Comparison of ENCODE assay signal across 18 cellular contexts in the genomic region with DNA sequence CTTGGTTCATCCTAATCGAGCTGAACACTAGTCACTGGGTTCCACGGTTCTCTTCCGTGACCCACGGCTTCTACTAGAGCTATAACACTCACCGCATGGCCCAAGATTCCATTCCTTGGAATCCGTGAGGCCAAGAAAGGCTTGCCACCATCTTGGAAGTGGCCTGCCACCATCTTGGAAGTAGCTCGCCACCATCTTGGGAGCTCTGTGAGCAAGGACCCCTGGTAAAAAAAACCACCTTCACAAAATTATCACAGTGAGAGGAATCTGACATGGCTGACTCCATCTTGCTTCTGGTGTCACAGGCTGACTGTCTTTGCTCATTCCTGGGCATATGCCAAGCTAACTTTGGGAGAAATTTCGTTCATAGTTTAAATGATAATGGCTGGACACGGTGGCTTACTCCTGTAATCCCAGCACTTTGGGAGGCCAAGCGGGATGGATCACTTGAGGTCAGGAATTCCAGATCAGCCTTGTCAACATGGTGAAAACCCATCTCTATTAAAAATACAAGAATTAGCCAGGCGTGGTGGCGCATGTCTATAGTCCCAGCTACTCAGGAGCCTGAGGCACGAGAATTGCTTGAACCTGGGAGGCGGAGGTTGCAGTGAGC. TPM values are rescaled to one million over a fixed set of nuclear protein-coding genes. Genes with fewer than 3 reads are reported as not detected.
DNase-seq lines count a peak whose midpoint lies in the region; ATAC-seq and TF ChIP-seq lines count a peak whose summit lies in the region.
"Had no signal": no experiment of that assay in that cellular context is flagged by ENCODE, and none has a peak within 500 bp of the region (broad histone marks: within the 10 kb centered on the region; RNA-seq: fewer than 3 reads in every experiment).

No MANE protein-coding gene starts in this region.

- DNase-seq in activated T-cell treated with anti-CD3 and anti-CD28 coated beads, Interleukin-2, amount 50 U/mL, for 24 hours: no peak
- no peak for DNase-seq in activated T-cell treated with anti-CD3 and anti-CD28 coated beads, Interleukin-2, amount 50 U/mL, for 48 hours
- DNase-seq in kidney tubule cell (ENCODE audit: low spot score) (peak; percentile 85), WERI-Rb-1 (no peak)
- DNase-seq in stimulated activated effector memory CD8-positive, alpha-beta T cell treated with anti-CD3 and anti-CD28 coated beads, Interleukin-12 subunit alpha, Interleukin-12 subunit beta, amount 100 ng/mL, for 72 hours (ENCODE audit: low spot score in 2 of 2): no peak
- DNase-seq in activated T-helper 1 cell treated with anti-CD3 and anti-CD28 coated beads, Interleukin-12 subunit alpha, Interleukin-12 subunit beta, Interleukin-2, Interleukin-4 antibody, amounts not matched to agents 30 ng/mL and 10 ng/mL and 1 ng/mL, durations not matched to agents 14 hours and 24 hours and 36 hours (ENCODE audit: low spot score): no peak
- DNase-seq: 8988T; CD8-positive, alpha-beta memory T cell; DMS 273 treated with DMSO at 0.1 percent for 48 hours; NCI-H226; NCI-H526 treated with DMSO at 0.1 percent for 48 hours; NK-92 treated with Interleukin-12 subunit alpha and Interleukin-12 subunit beta, amount 100 ng/mL, for 24 hours; PC-9 had no signal

- H3K36me3 ChIP-seq in WERI-Rb-1: no peaks in the 10 kb centered on the region
- H3K36me3 ChIP-seq: BLaER1 had no signal

- no peaks in the 10 kb centered on the region for H3K9me3 Mint-ChIP-seq in activated T-cell treated with anti-CD3 and anti-CD28 coated beads, Interleukin-2, amount 50 U/mL, for 24 hours
- H3K9me3 Mint-ChIP-seq in activated T-helper 17 cell treated with anti-CD3 and anti-CD28 coated beads, Interleukin-2, amount 50 U/mL, for 72 hours: peaks cover 3% of the 10 kb centered on the region
- no peaks in the 10 kb centered on the region for H3K9me3 Mint-ChIP-seq in stimulated activated effector memory CD8-positive, alpha-beta T cell treated with anti-CD3 and anti-CD28 coated beads, Interleukin-12 subunit alpha, Interleukin-12 subunit beta, amount 100 ng/mL, for 72 hours
- no peaks in the 10 kb centered on the region for H3K9me3 Mint-ChIP-seq in activated T-helper 1 cell treated with anti-CD3 and anti-CD28 coated beads, Interleukin-12 subunit alpha, Interleukin-12 subunit beta, Interleukin-2, Interleukin-4 antibody, amounts not matched to agents 30 ng/mL and 10 ng/mL and 1 ng/mL, durations not matched to agents 14 hours and 24 hours and 36 hours
- H3K9me3 Mint-ChIP-seq: CD8-positive, alpha-beta memory T cell; IgD-negative memory B cell had no signal

- H3K27me3 ChIP-seq in WERI-Rb-1 (ENCODE audit: insufficient read depth, low read depth, severe bottlenecking): no peaks in the 10 kb centered on the region
- H3K27me3 ChIP-seq: BLaER1 had no signal

- ATAC-seq in activated T-helper 17 cell treated with anti-CD3 and anti-CD28 coated beads, Interleukin-2, amount 50 U/mL, for 72 hours (replicated peaks): no peak
- no peak for ATAC-seq in stimulated activated effector memory CD8-positive, alpha-beta T cell treated with anti-CD3 and anti-CD28 coated beads, Interleukin-12 subunit alpha, Interleukin-12 subunit beta, amount 100 ng/mL, for 72 hours
- ATAC-seq in HG03432 (IDR thresholded peaks at IDR 0.05; ENCODE audit: unreplicated experiment): no peak

- peaks cover 4% of the 10 kb centered on the region for H3K27me3 Mint-ChIP-seq in activated T-cell treated with anti-CD3 and anti-CD28 coated beads, Interleukin-2, amount 50 U/mL, for 24 hours
- no peaks in the 10 kb centered on the region for H3K27me3 Mint-ChIP-seq in activated T-helper 17 cell treated with anti-CD3 and anti-CD28 coated beads, Interleukin-2, amount 50 U/mL, for 72 hours
- H3K27me3 Mint-ChIP-seq in activated T-helper 1 cell treated with anti-CD3 and anti-CD28 coated beads, Interleukin-12 subunit alpha, Interleukin-12 subunit beta, Interleukin-2, Interleukin-4 antibody, amounts not matched to agents 30 ng/mL and 10 ng/mL and 1 ng/mL, durations not matched to agents 14 hours and 24 hours and 36 hours (ENCODE audit: insufficient read depth): no peaks in the 10 kb centered on the region
- H3K27me3 Mint-ChIP-seq: CD8-positive, alpha-beta memory T cell had no signal

- H3K9me3 ChIP-seq in WERI-Rb-1 (ENCODE audit: severe bottlenecking): no peaks in the 10 kb centered on the region

- no peak overlapping the region for H3K4me3 ChIP-seq in WERI-Rb-1 (ENCODE audit: low read depth, low read length)
- H3K4me3 ChIP-seq: BLaER1, PC-9 had no signal

- intact Hi-C loops in activated T-helper 1 cell treated with anti-CD3 and anti-CD28 coated beads, Interleukin-12 subunit alpha, Interleukin-12 subunit beta, Interleukin-2, Interleukin-4 antibody, amounts not matched to agents 30 ng/mL and 10 ng/mL and 1 ng/mL, durations not matched to agents 14 hours and 24 hours and 36 hours (cut with micrococcal nuclease): loop anchor here (2.0 kb wide), 1 partner anchor 223 kb away; no protein-coding TSS in a partner anchor

- TF ChIP-seq CTCF in WERI-Rb-1 (IDR thresholded peaks at IDR 0.05; ENCODE audit: low read depth, low read length): no peak

- no peak overlapping the region for H3K27ac ChIP-seq in WERI-Rb-1
- H3K27ac ChIP-seq: BLaER1, PC-9 had no signal

- H3K4me1 Mint-ChIP-seq in activated T-cell treated with anti-CD3 and anti-CD28 coated beads, Interleukin-2, amount 50 U/mL, for 24 hours (ENCODE audit: low read depth): peaks cover 27% of the 10 kb centered on the region
- peaks cover 14% of the 10 kb centered on the region for H3K4me1 Mint-ChIP-seq in activated T-helper 17 cell treated with anti-CD3 and anti-CD28 coated beads, Interleukin-2, amount 50 U/mL, for 72 hours
- H3K4me1 Mint-ChIP-seq in stimulated activated effector memory CD8-positive, alpha-beta T cell treated with anti-CD3 and anti-CD28 coated beads, Interleukin-12 subunit alpha, Interleukin-12 subunit beta, amount 100 ng/mL, for 72 hours: peaks cover 48% of the 10 kb centered on the region
- peaks cover 20% of the 10 kb centered on the region for H3K4me1 Mint-ChIP-seq in activated T-helper 1 cell treated with anti-CD3 and anti-CD28 coated beads, Interleukin-12 subunit alpha, Interleukin-12 subunit beta, Interleukin-2, Interleukin-4 antibody, amounts not matched to agents 30 ng/mL and 10 ng/mL and 1 ng/mL, durations not matched to agents 14 hours and 24 hours and 36 hours (ENCODE audit: low read depth)

- H3K4me3 Mint-ChIP-seq in activated T-cell treated with anti-CD3 and anti-CD28 coated beads, Interleukin-2, amount 50 U/mL, for 24 hours: no peak overlapping the region
- peak overlapping the region; percentile 46 for H3K4me3 Mint-ChIP-seq in activated T-helper 17 cell treated with anti-CD3 and anti-CD28 coated beads, Interleukin-2, amount 50 U/mL, for 72 hours
- peak overlapping the region; percentile 10 for H3K4me3 Mint-ChIP-seq in stimulated activated effector memory CD8-positive, alpha-beta T cell treated with anti-CD3 and anti-CD28 coated beads, Interleukin-12 subunit alpha, Interleukin-12 subunit beta, amount 100 ng/mL, for 72 hours
- no peak overlapping the region for H3K4me3 Mint-ChIP-seq in activated T-helper 1 cell treated with anti-CD3 and anti-CD28 coated beads, Interleukin-12 subunit alpha, Interleukin-12 subunit beta, Interleukin-2, Interleukin-4 antibody, amounts not matched to agents 30 ng/mL and 10 ng/mL and 1 ng/mL, durations not matched to agents 14 hours and 24 hours and 36 hours
- H3K4me3 Mint-ChIP-seq: CD8-positive, alpha-beta memory T cell; IgD-negative memory B cell had no signal

- peak overlapping the region; percentile 22 for H3K27ac Mint-ChIP-seq in activated T-cell treated with anti-CD3 and anti-CD28 coated beads, Interleukin-2, amount 50 U/mL, for 24 hours
- peak overlapping the region; percentile 77 for H3K27ac Mint-ChIP-seq in activated T-helper 17 cell treated with anti-CD3 and anti-CD28 coated beads, Interleukin-2, amount 50 U/mL, for 72 hours
- peak overlapping the region; percentile 100 for H3K27ac Mint-ChIP-seq in stimulated activated effector memory CD8-positive, alpha-beta T cell treated with anti-CD3 and anti-CD28 coated beads, Interleukin-12 subunit alpha, Interleukin-12 subunit beta, amount 100 ng/mL, for 72 hours
- no peak overlapping the region for H3K27ac Mint-ChIP-seq in activated T-helper 1 cell treated with anti-CD3 and anti-CD28 coated beads, Interleukin-12 subunit alpha, Interleukin-12 subunit beta, Interleukin-2, Interleukin-4 antibody, amounts not matched to agents 30 ng/mL and 10 ng/mL and 1 ng/mL, durations not matched to agents 14 hours and 24 hours and 36 hours
- H3K27ac Mint-ChIP-seq: IgD-negative memory B cell had no signal

- no peaks in the 10 kb centered on the region for H3K36me3 Mint-ChIP-seq in activated T-cell treated with anti-CD3 and anti-CD28 coated beads, Interleukin-2, amount 50 U/mL, for 24 hours (ENCODE audit: low read depth)
- no peaks in the 10 kb centered on the region for H3K36me3 Mint-ChIP-seq in activated T-helper 17 cell treated with anti-CD3 and anti-CD28 coated beads, Interleukin-2, amount 50 U/mL, for 72 hours (ENCODE audit: low read depth)
- peaks cover 7% of the 10 kb centered on the region for H3K36me3 Mint-ChIP-seq in stimulated activated effector memory CD8-positive, alpha-beta T cell treated with anti-CD3 and anti-CD28 coated beads, Interleukin-12 subunit alpha, Interleukin-12 subunit beta, amount 100 ng/mL, for 72 hours
- H3K36me3 Mint-ChIP-seq in activated T-helper 1 cell treated with anti-CD3 and anti-CD28 coated beads, Interleukin-12 subunit alpha, Interleukin-12 subunit beta, Interleukin-2, Interleukin-4 antibody, amounts not matched to agents 30 ng/mL and 10 ng/mL and 1 ng/mL, durations not matched to agents 14 hours and 24 hours and 36 hours (ENCODE audit: low read depth): no peaks in the 10 kb centered on the region
- H3K36me3 Mint-ChIP-seq: CD8-positive, alpha-beta memory T cell; IgD-negative memory B cell had no signal

RNA-seq across cellular contexts. Expression of gene KCTD14, which starts 18.9 kb away (rescaled TPM):
- under 1 TPM in 1 of 2 donors, not detected in 1; 0.21 TPM for total RNA-seq in activated T-helper 17 cell treated with anti-CD3 and anti-CD28 coated beads, Interleukin-2, amount 50 U/mL, for 72 hours
- total RNA-seq in activated T-helper 1 cell treated with anti-CD3 and anti-CD28 coated beads, Interleukin-12 subunit alpha, Interleukin-12 subunit beta, Interleukin-2, Interleukin-4 antibody, amounts not matched to agents 30 ng/mL and 10 ng/mL and 1 ng/mL, durations not matched to agents 14 hours and 24 hours and 36 hours: 0.16 and 0.49 TPM in 2 replicates

RNA-seq across cellular contexts. Expression of gene THRSP, which starts 21.7 kb away (rescaled TPM):
- not detected for total RNA-seq in activated T-helper 17 cell treated with anti-CD3 and anti-CD28 coated beads, Interleukin-2, amount 50 U/mL, for 72 hours
- not detected in 2 replicates for total RNA-seq in activated T-helper 1 cell treated with anti-CD3 and anti-CD28 coated beads, Interleukin-12 subunit alpha, Interleukin-12 subunit beta, Interleukin-2, Interleukin-4 antibody, amounts not matched to agents 30 ng/mL and 10 ng/mL and 1 ng/mL, durations not matched to agents 14 hours and 24 hours and 36 hours
- total RNA-seq: CD8-positive, alpha-beta memory T cell; HT-29 had no signal

RNA-seq across cellular contexts. Expression of gene NDUFC2, which starts 37.7 kb away (rescaled TPM):
- 100 to 1,000 TPM in 1 of 2 donors, 10 to 100 TPM in 1; 80.5 to 149 TPM for total RNA-seq in activated T-helper 17 cell treated with anti-CD3 and anti-CD28 coated beads, Interleukin-2, amount 50 U/mL, for 72 hours
- 208 and 220 TPM in 2 replicates for total RNA-seq in activated T-helper 1 cell treated with anti-CD3 and anti-CD28 coated beads, Interleukin-12 subunit alpha, Interleukin-12 subunit beta, Interleukin-2, Interleukin-4 antibody, amounts not matched to agents 30 ng/mL and 10 ng/mL and 1 ng/mL, durations not matched to agents 14 hours and 24 hours and 36 hours

RNA-seq across cellular contexts. Expression of gene INTS4, which starts 47.5 kb away (rescaled TPM):
- 10 to 100 TPM; 63.5 to 73.5 TPM for total RNA-seq in activated T-helper 17 cell treated with anti-CD3 and anti-CD28 coated beads, Interleukin-2, amount 50 U/mL, for 72 hours
- total RNA-seq in activated T-helper 1 cell treated with anti-CD3 and anti-CD28 coated beads, Interleukin-12 subunit alpha, Interleukin-12 subunit beta, Interleukin-2, Interleukin-4 antibody, amounts not matched to agents 30 ng/mL and 10 ng/mL and 1 ng/mL, durations not matched to agents 14 hours and 24 hours and 36 hours: 58.2 and 63.6 TPM in 2 replicates

Comparison
In these comparisons a context has a peak if more than half of its experiments do, and no peak if none do; other contexts are left out.
1. H3K4me3 Mint-ChIP-seq: peak in activated T-helper 17 cell treated with anti-CD3 and anti-CD28 coated beads, Interleukin-2, amount 50 U/mL, for 72 hours (single experiment) and stimulated activated effector memory CD8-positive, alpha-beta T cell treated with anti-CD3 and anti-CD28 coated beads, Interleukin-12 subunit alpha, Interleukin-12 subunit beta, amount 100 ng/mL, for 72 hours (single experiment); none in activated T-cell treated with anti-CD3 and anti-CD28 coated beads, Interleukin-2, amount 50 U/mL, for 24 hours (single experiment) and activated T-helper 1 cell treated with anti-CD3 and anti-CD28 coated beads, Interleukin-12 subunit alpha, Interleukin-12 subunit beta, Interleukin-2, Interleukin-4 antibody, amounts not matched to agents 30 ng/mL and 10 ng/mL and 1 ng/mL, durations not matched to agents 14 hours and 24 hours and 36 hours (single experiment).